23 cellular contexts compared by ENCODE assay signal in the genomic region with DNA sequence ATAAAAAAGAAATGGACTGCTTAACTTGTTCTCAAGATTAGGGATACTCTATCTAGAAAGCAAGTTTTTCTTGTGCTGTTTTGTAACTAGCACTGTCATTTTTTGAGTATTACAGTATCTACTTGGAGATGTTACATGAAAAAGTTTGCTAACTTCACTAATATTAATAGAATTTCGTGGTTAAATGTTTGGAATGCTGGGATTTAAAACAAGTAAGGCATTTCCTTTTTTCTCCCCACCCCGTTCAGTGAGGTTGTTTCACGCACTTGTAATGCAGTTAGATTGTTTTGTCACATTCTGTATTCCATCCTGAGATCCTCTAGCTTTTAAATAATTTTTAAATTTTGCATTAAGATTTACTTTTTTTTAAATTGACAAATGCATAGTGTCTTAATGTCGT. TPM values are rescaled to one million over a fixed set of nuclear protein-coding genes. Genes with fewer than 3 reads are reported as not detected.
DNase-seq lines count a peak whose midpoint lies in the region; ATAC-seq and TF ChIP-seq lines count a peak whose summit lies in the region.
"Had no signal": no experiment of that assay in that cellular context is flagged by ENCODE, and none has a peak within 500 bp of the region (broad histone marks: within the 10 kb centered on the region; RNA-seq: fewer than 3 reads in every experiment).

No MANE protein-coding gene starts in this region.

- H4K20me1 ChIP-seq in smooth muscle cell (ENCODE audit: low read depth): no peaks in the 10 kb centered on the region

- peaks cover 31% of the 10 kb centered on the region for H3F3A ChIP-seq in smooth muscle cell (ENCODE audit: low read depth)

- DNase-seq in GM03348 (ENCODE audit: low spot score): peak; percentile 77
- DNase-seq in astrocyte of the hippocampus (ENCODE audit: low read depth, low spot score): peak; percentile 34
- peak; percentile 87 for DNase-seq in fibroblast of villous mesenchyme (ENCODE audit: low read depth)
- no peak for DNase-seq in smooth muscle cell (lab: John Stamatoyannopoulos, UW; ENCODE audit: unreplicated experiment)
- DNase-seq in mucosa of descending colon: no peak
- no peak for DNase-seq in NCI-H524 (lab: John Stamatoyannopoulos, UW)
- DNase-seq in NCI-H2107 treated with DMSO at 0.1 percent for 48 hours (lab: John Stamatoyannopoulos, UW; ENCODE audit: unreplicated experiment): no peak
- DNase-seq: activated CD4-positive, alpha-beta T cell treated with anti-CD3 and anti-CD28 coated beads, Interleukin-2, amount 50 U/mL, for 48 hours; activated effector memory CD4-positive, alpha-beta T cell treated with Interleukin-2 at 50 U/mL for 16 hours; dorsolateral prefrontal cortex; left cardiac atrium; NCI-H2029; NCI-H446 treated with DMSO at 0.1 percent for 48 hours; nephron progenitor cell; psoas muscle; small intestine; stimulated activated CD4-positive, alpha-beta T cell treated with anti-CD3 and anti-CD28 coated beads, Interleukin-2, amount 100 ng/mL, for 48 hours; upper lobe of left lung had no signal

- H3K4me3 ChIP-seq in fibroblast of villous mesenchyme (ENCODE audit: low read depth, low read length) (no peak overlapping the region), smooth muscle cell (no peak overlapping the region), mucosa of descending colon (no peak overlapping the region)
- H3K4me3 ChIP-seq: dorsolateral prefrontal cortex, K562, psoas muscle, upper lobe of left lung had no signal

- peaks cover 12% of the 10 kb centered on the region for H3K4me1 ChIP-seq in smooth muscle cell (ENCODE audit: low read depth)
- H3K4me1 ChIP-seq in mucosa of descending colon (ENCODE audit: low read depth): no peaks in the 10 kb centered on the region
- H3K4me1 ChIP-seq: psoas muscle had no signal

- no peaks in the 10 kb centered on the region for H3K27me3 ChIP-seq in smooth muscle cell (ENCODE audit: low read depth)
- H3K27me3 ChIP-seq: dorsolateral prefrontal cortex, upper lobe of left lung had no signal

- H3K4me2 ChIP-seq in smooth muscle cell: peak overlapping the region; percentile 73

- no peaks in the 10 kb centered on the region for H3K79me2 ChIP-seq in smooth muscle cell (ENCODE audit: low read depth)

- no peak for TF ChIP-seq CTCF in fibroblast of villous mesenchyme (IDR thresholded peaks at IDR 0.05; ENCODE audit: insufficient read depth, low read depth, low read length)
- no peak for TF ChIP-seq CTCF in smooth muscle cell (IDR thresholded peaks at IDR 0.05; ENCODE audit: borderline replicate concordance, insufficient read depth, poor library complexity, severe bottlenecking)
- TF ChIP-seq CTCF in mucosa of descending colon (IDR thresholded peaks at IDR 0.05): no peak

- 24% methylated on average over 4 of the region's 4 CpGs for WGBS in smooth muscle cell (ENCODE audit: low lambda C conversion rate)

- H2AFZ ChIP-seq in smooth muscle cell (ENCODE audit: low read depth): no peak overlapping the region

- peak overlapping the region; percentile 16 for H3K9ac ChIP-seq in smooth muscle cell (ENCODE audit: low read depth)

- peak overlapping the region; percentile 98 for H3K27ac ChIP-seq in smooth muscle cell (ENCODE audit: low read depth)
- H3K27ac ChIP-seq: C4-2B, dorsolateral prefrontal cortex, psoas muscle, upper lobe of left lung had no signal

- H3K36me3 ChIP-seq in smooth muscle cell (ENCODE audit: low read depth): no peaks in the 10 kb centered on the region
- no peaks in the 10 kb centered on the region for H3K36me3 ChIP-seq in mucosa of descending colon (ENCODE audit: low read depth)
- H3K36me3 ChIP-seq: upper lobe of left lung had no signal

- intact Hi-C loops in mucosa of descending colon (cut with DNase I, micrococcal nuclease): no loop called here

- no peak for ATAC-seq in mucosa of descending colon
- ATAC-seq: K562, left cardiac atrium, psoas muscle, WTC11 had no signal

- H3K9me3 ChIP-seq in smooth muscle cell (replicated peaks; ENCODE audit: low read depth) (no peaks in the 10 kb centered on the region), mucosa of descending colon (no peaks in the 10 kb centered on the region)
- H3K9me3 ChIP-seq: psoas muscle, upper lobe of left lung had no signal

RNA-seq across cellular contexts. Expression of gene TEK, which starts 20.0 kb away (rescaled TPM):
- 12.5 and 25.8 TPM in 2 replicates for total RNA-seq in fibroblast of villous mesenchyme
- 58.9 and 81.2 TPM in 2 replicates for total RNA-seq in smooth muscle cell
- 23.6 and 36.0 TPM in 2 replicates for polyA plus RNA-seq in smooth muscle cell
- 1 to 10 TPM; 2.6 to 7.2 (median 3.9) TPM for total RNA-seq in mucosa of descending colon
- total RNA-seq: G401; T-helper 2 cell treated with Interferon-gamma antibody and Interleukin-4, amounts not matched to agents 100 ng/mL and 5 ng/mL, for 36 hours had no signal

Comparison
In these comparisons a context has a peak if more than half of its experiments do, and no peak if none do; other contexts are left out.
1. DNase-seq: peak in GM03348 (single experiment), astrocyte of the hippocampus (single experiment) and fibroblast of villous mesenchyme (single experiment); none in smooth muscle cell (single experiment), mucosa of descending colon (0 of 3), NCI-H524 (0 of 2) and NCI-H2107 treated with DMSO at 0.1 percent for 48 hours (single experiment).